In the genomic region with DNA sequence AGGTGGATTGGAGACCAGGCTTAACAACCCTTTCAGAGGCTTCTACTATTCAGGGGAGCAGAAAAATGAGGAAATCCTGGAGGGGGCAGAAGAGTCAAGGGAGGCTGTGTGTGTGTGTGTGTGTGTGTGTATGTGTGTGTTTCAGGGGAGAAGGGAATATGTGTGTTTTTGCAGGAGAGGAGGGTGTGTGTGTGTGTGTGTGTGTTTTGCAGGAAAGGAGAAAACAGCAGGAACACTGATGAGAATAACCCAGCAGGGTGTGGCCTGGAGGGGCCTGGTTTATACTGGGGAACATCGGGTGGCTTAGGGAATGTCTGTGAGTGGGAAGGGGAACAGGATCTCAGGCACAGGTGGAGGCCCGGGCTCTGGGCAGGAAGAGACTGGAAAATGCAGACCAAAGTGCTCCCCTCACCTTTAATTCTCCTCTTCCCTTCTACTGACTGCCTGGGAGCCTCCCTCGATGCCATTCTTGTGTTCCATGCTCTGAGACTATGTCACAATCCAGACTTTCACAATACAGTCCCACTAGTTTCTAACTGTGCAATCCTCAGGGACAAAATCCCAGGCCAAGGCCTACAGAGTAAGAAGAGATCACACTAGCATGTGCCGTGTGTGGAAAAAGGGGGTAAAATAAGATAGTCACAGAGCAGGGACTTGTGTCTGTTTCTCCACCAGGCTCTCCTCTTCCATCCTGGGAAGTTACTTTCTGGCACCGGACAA, we compare ENCODE assay signal across 10 cellular contexts. TPM values are rescaled to one million over a fixed set of nuclear protein-coding genes. Genes with fewer than 3 reads are reported as not detected.
A peak's percentile ranks its signal among the peaks of the same experiment; 100 is the strongest.
DNase-seq lines count a peak whose midpoint lies in the region; ATAC-seq and TF ChIP-seq lines count a peak whose summit lies in the region.
"Had no signal": no experiment of that assay in that cellular context is flagged by ENCODE, and none has a peak within 500 bp of the region (broad histone marks: within the 10 kb centered on the region; RNA-seq: fewer than 3 reads in every experiment).

No MANE protein-coding gene starts in this region.

- H3K79me2 ChIP-seq in mesendoderm (ENCODE audit: control insufficient read depth, insufficient read depth, low read length): peaks cover 5% of the 10 kb centered on the region

- H3K36me3 ChIP-seq in right atrium auricular region (no peaks in the 10 kb centered on the region), duodenal mucosa (ENCODE audit: control insufficient read depth in 1 of 2, insufficient read depth in 2 of 2, low read length in 2 of 2) (peaks cover 0 to 22% of the 10 kb centered on the region in 2 donors), mesendoderm (ENCODE audit: control insufficient read depth, insufficient read depth, low read length) (no peaks in the 10 kb centered on the region), urinary bladder (ENCODE audit: insufficient read depth) (no peaks in the 10 kb centered on the region)

- H3K9me3 ChIP-seq in right atrium auricular region (no peaks in the 10 kb centered on the region), duodenal mucosa (ENCODE audit: control insufficient read depth in 1 of 2, low read length in 2 of 2) (no peaks in the 10 kb centered on the region)

- H3K4me2 ChIP-seq in mesendoderm (ENCODE audit: low read length): no peak overlapping the region

- H3K36me3 Mint-ChIP-seq in natural killer cell: no peaks in the 10 kb centered on the region

- peaks cover 0 to 65% of the 10 kb centered on the region in 2 donors for H3K4me1 ChIP-seq in right atrium auricular region
- peaks cover 55 to 63% of the 10 kb centered on the region in 2 donors for H3K4me1 ChIP-seq in duodenal mucosa (ENCODE audit: control insufficient read depth in 1 of 2, insufficient read depth in 2 of 2, low read length in 2 of 2)
- H3K4me1 ChIP-seq in mesendoderm (ENCODE audit: control insufficient read depth, low read depth, low read length): peaks cover 18% of the 10 kb centered on the region
- H3K4me1 ChIP-seq in urinary bladder (ENCODE audit: insufficient read depth): peaks cover 4% of the 10 kb centered on the region

- H3K4me3 ChIP-seq in right atrium auricular region: no peak overlapping the region
- peak overlapping the region; percentile 34 to 39 for H3K4me3 ChIP-seq in duodenal mucosa (ENCODE audit: low read depth in 1 of 2, low read length in 2 of 2)
- H3K4me3 ChIP-seq in mesendoderm (ENCODE audit: low read length): no peak overlapping the region
- no peak overlapping the region for H3K4me3 ChIP-seq in urinary bladder (ENCODE audit: low read depth, low read length)

- ATAC-seq in Right ventricle myocardium inferior (peak; percentile 73), natural killer cell (no peak)

- H3K27me3 ChIP-seq in right atrium auricular region (no peaks in the 10 kb centered on the region), duodenal mucosa (ENCODE audit: control insufficient read depth in 1 of 2, insufficient read depth in 2 of 2, low read length in 2 of 2) (no peaks in the 10 kb centered on the region), mesendoderm (ENCODE audit: insufficient read depth, low read length, poor library complexity) (no peaks in the 10 kb centered on the region)

- no peak overlapping the region for H3K18ac ChIP-seq in mesendoderm (ENCODE audit: low read length)

- H2AK5ac ChIP-seq in mesendoderm (ENCODE audit: low read length): peak overlapping the region; percentile 60

- peak overlapping the region; percentile 40 for H3K56ac ChIP-seq in mesendoderm (ENCODE audit: low read length)

- H3K4me1 Mint-ChIP-seq in natural killer cell: peaks cover 20 to 27% of the 10 kb centered on the region in 2 donors

- no peak for DNase-seq in Right ventricle myocardium inferior (ENCODE audit: missing footprints)
- DNase-seq in right atrium auricular region (ENCODE audit: low spot score): no peak
- DNase-seq in mesendoderm: peak; percentile 23
- DNase-seq in SIG-M5 (lab: John Stamatoyannopoulos, UW): no peak
- DNase-seq in iPS-NIHi7 (ENCODE audit: extremely low spot score): no peak
- no peak for DNase-seq in natural killer cell

- intact Hi-C loops in Right ventricle myocardium inferior (cut with DNase I): no loop called here
- intact Hi-C loops in natural killer cell (cut with micrococcal nuclease): no loop called here

- whole genome bisulfite sequencing in mesendoderm (ENCODE audit: extremely low coverage, insufficient coverage, low lambda C conversion rate): no CpG with 5 or more reads among the region's 5 CpGs
- WGBS in urinary bladder: 71% methylated on average over 5 of the region's 5 CpGs

- H2BK5ac ChIP-seq in mesendoderm (ENCODE audit: low read length): no peak overlapping the region

- no peak overlapping the region for H4K5ac ChIP-seq in mesendoderm (ENCODE audit: low read length)

- H3K4ac ChIP-seq in mesendoderm (ENCODE audit: low read depth, low read length): no peak overlapping the region

- no peak overlapping the region for H4K8ac ChIP-seq in mesendoderm (ENCODE audit: low read depth, low read length)

- TF ChIP-seq CTCF in right atrium auricular region (IDR thresholded peaks at IDR 0.05) (no peak), natural killer cell (IDR thresholded peaks at IDR 0.05) (no peak)

- no peak overlapping the region for H2BK15ac ChIP-seq in mesendoderm (replicated peaks; ENCODE audit: low read depth)

- H3K79me1 ChIP-seq in mesendoderm (ENCODE audit: low read length): peaks cover 2% of the 10 kb centered on the region

- peak overlapping the region; percentile 8 for H2BK120ac ChIP-seq in mesendoderm (ENCODE audit: low read depth, low read length)

- H3K27me3 Mint-ChIP-seq in natural killer cell (ENCODE audit: low read depth in 2 of 2): no peaks in the 10 kb centered on the region

- H3K9ac ChIP-seq in duodenal mucosa (ENCODE audit: low read depth in 1 of 2, low read length in 2 of 2) (peak overlapping the region; percentile 39 to 44), mesendoderm (ENCODE audit: low read length) (peak overlapping the region; percentile 12)

- peak overlapping the region; percentile 69 for H3K23ac ChIP-seq in mesendoderm (ENCODE audit: low read length)

- no peak overlapping the region for H3K4me3 Mint-ChIP-seq in natural killer cell

- H3K27ac ChIP-seq in right atrium auricular region: peak overlapping the region in 1 of 2 donors; percentile 48
- no peak overlapping the region for H3K27ac ChIP-seq in duodenal mucosa (ENCODE audit: low read depth, low read length)
- H3K27ac ChIP-seq in mesendoderm (ENCODE audit: low read depth, low read length): peak overlapping the region; percentile 54
- H3K27ac ChIP-seq in urinary bladder (ENCODE audit: low read depth): peak overlapping the region; percentile 68

- H3K9me3 Mint-ChIP-seq in natural killer cell: no peaks in the 10 kb centered on the region

- peak overlapping the region in 1 of 2 donors; percentile 48 for H3K27ac Mint-ChIP-seq in natural killer cell

RNA-seq across cellular contexts. Expression of gene CYB5A, which starts 10.0 kb away (rescaled TPM):
- total RNA-seq in Right ventricle myocardium inferior (101 TPM), right atrium auricular region (10 to 100 TPM; 71.3 to 73.5 TPM), urinary bladder (84.3 TPM), natural killer cell (10 to 100 TPM; 10.4 to 14.6 (median 13.0) TPM)
- polyA plus RNA-seq in mesendoderm (2013, experiment 1 of 2): 79.8 TPM
- polyA plus RNA-seq in mesendoderm (2013, experiment 2 of 2): 88.2 TPM
- 220 TPM for polyA plus RNA-seq in urinary bladder

RNA-seq across cellular contexts. Expression of gene C18orf63, which starts 33.8 kb away (rescaled TPM):
- total RNA-seq in Right ventricle myocardium inferior: not detected
- not detected for total RNA-seq in right atrium auricular region
- not detected for polyA plus RNA-seq in mesendoderm (2013, experiment 1 of 2)
- polyA plus RNA-seq in mesendoderm (2013, experiment 2 of 2): under 0.01 TPM
- total RNA-seq in urinary bladder: not detected
- polyA plus RNA-seq in urinary bladder: not detected
- total RNA-seq in natural killer cell: not detected
- total RNA-seq: pulmonary artery endothelial cell, subcutaneous adipose tissue had no signal

Comparison
In these comparisons a context has a peak if more than half of its experiments do, and no peak if none do; other contexts are left out.
1. H3K4me3 ChIP-seq: peak in duodenal mucosa (2 of 2); none in right atrium auricular region (0 of 2), mesendoderm (single experiment) and urinary bladder (single experiment).